ENCODE assay signal across 30 cellular contexts in genomic region chr15:83835384-83836010, GRCh38.
"Had no signal": no experiment of that assay in that cellular context is flagged by ENCODE, and none has a peak within 500 bp of the region (broad histone marks: within the 10 kb centered on the region; RNA-seq: fewer than 3 reads in every experiment).

No MANE protein-coding gene starts in this region.

- H3K27ac ChIP-seq: adrenal gland, WERI-Rb-1 had no signal

- DNase-seq: activated CD4-positive, alpha-beta T cell treated with anti-CD3 and anti-CD28 coated beads for 36 hours; activated CD4-positive, alpha-beta T cell treated with anti-CD3 and anti-CD28 coated beads, Interleukin-2, amount 10 ng/mL, durations not matched to agents 7 days and 5 days; activated CD4-positive, alpha-beta T cell treated with anti-CD3 and anti-CD28 coated beads, Interleukin-2, amount 50 U/mL, for 48 hours; activated CD8-positive, alpha-beta T cell treated with anti-CD3 and anti-CD28 coated beads, Interleukin-2, amount 10 ng/mL, durations not matched to agents 7 days and 5 days; activated gamma-delta T cell; activated naive CD4-positive, alpha-beta T cell treated with anti-CD3 and anti-CD28 coated beads for 36 hours; activated T-cell treated with anti-CD3 and anti-CD28 coated beads, Interleukin-2, amount 50 U/mL, for 24 hours; adrenal gland; caudate nucleus; cerebellar nuclear complex; Karpas-422; KBM-7; NCI-H1105; NCI-H1417 treated with DMSO at 0.1 percent for 48 hours; NCI-H1694; NCI-H1930; NCI-H2107; NCI-H2171; NCI-H510A; NCI-H526; NCI-H748 treated with DMSO at 0.1 percent for 48 hours; NK-92 treated with Interleukin-12 subunit alpha and Interleukin-12 subunit beta, amount 100 ng/mL, for 24 hours; Right ventricle myocardium superior; SW 1271; T-helper 1 cell; T-helper 2 cell; T1000; WERI-Rb-1 had no signal

- H3K4me1 ChIP-seq: adrenal gland had no signal

- FAIRE-seq: bronchial epithelial cell had no signal

- H3K9me3 ChIP-seq: adrenal gland had no signal

- H3K27me3 ChIP-seq: adrenal gland had no signal

- H3K36me3 ChIP-seq: adrenal gland, WERI-Rb-1 had no signal

- ATAC-seq: activated CD4-positive, alpha-beta T cell treated with anti-CD3 and anti-CD28 coated beads for 36 hours; activated CD8-positive, alpha-beta T cell treated with anti-CD3 and anti-CD28 coated beads, Interleukin-2, amount 10 ng/mL, durations not matched to agents 7 days and 5 days; activated naive CD4-positive, alpha-beta T cell treated with anti-CD3 and anti-CD28 coated beads, Interleukin-2, amount 50 U/mL, for 72 hours had no signal

- H3K4me3 ChIP-seq: adrenal gland had no signal
